2 cellular contexts compared by ENCODE assay signal in the genomic region with DNA sequence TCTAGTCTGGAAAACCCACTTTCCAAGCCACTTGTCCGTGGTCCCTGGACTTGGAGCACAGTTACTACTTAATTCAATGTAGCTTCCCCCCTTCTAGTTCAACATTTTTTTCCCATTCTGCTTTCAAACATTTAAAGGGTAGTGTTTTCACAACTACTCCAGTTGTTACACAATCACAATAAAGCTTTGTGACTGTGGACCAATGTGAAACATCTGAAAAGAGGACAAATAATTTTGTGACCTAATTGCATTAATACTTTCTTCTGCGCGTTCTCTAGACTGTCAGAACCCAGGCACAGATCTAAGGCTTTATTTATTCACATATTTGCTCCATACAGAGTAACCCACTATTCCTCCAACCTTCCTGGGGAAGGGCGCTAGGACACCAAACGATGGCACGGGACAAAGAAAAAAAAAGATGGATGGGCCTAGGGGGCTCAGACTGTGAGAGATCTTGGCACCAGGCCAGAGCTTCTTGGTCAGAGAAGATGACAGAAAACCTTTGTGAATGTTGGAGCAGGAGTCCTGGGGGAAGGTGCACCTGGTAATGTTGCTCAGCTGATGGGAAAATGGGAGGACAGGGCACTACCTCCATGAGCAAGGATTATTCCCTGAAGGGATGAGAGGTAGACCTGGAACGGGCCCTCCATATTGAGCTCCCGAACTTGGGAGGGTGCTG.
TF ChIP-seq lines count a peak whose summit lies in the region.

No MANE protein-coding gene starts in this region.

TF ChIP-seq in H1, 55 proteins besides CTCF, POLR2A, EP300 and RAD21:
- TF ChIP-seq SAP30 (IDR thresholded peaks at IDR 0.05; ENCODE audit: insufficient read depth, insufficient replicate concordance, low read length) (no peak), MAFK (IDR thresholded peaks at IDR 0.05; ENCODE audit: low read depth, low read length) (no peak), POLR2AphosphoS5 (IDR thresholded peaks at IDR 0.05; ENCODE audit: low read depth, low read length) (no peak), CHD1 (IDR thresholded peaks at IDR 0.05; ENCODE audit: low read depth, low read length) (no peak), CTBP2 (IDR thresholded peaks at IDR 0.05; ENCODE audit: borderline replicate concordance, insufficient read depth, insufficient read length, low read length) (no peak), JUND (IDR thresholded peaks at IDR 0.05; ENCODE audit: low read length) (no peak), TEAD4 (IDR thresholded peaks at IDR 0.05; ENCODE audit: low read depth, low read length) (no peak), RNF2 (IDR thresholded peaks at IDR 0.05; ENCODE audit: borderline replicate concordance, low read depth, low read length, missing control alignments, poor library complexity, severe bottlenecking) (no peak), ZNF274 (IDR thresholded peaks at IDR 0.05; ENCODE audit: borderline replicate concordance, extremely low read depth, low read length) (no peak), GTF2F1 (IDR thresholded peaks at IDR 0.05; ENCODE audit: borderline replicate concordance, low read depth, low read length) (no peak), SIX5 (IDR thresholded peaks at IDR 0.05; ENCODE audit: low read depth, low read length) (no peak), ATF3 (IDR thresholded peaks at IDR 0.05; ENCODE audit: insufficient read depth, low read depth, low read length) (no peak), NANOG (IDR thresholded peaks at IDR 0.05; ENCODE audit: insufficient read depth, low read depth, low read length, poor library complexity, severe bottlenecking) (no peak), RBBP5 (IDR thresholded peaks at IDR 0.05; ENCODE audit: borderline replicate concordance, low read depth, low read length) (no peak), KDM5A (IDR thresholded peaks at IDR 0.05; ENCODE audit: low read length) (no peak), TAF7 (optimal IDR thresholded peaks at IDR 0.05; ENCODE audit: borderline replicate concordance, low read depth, low read length) (no peak)
- TF ChIP-seq, protein P1, sequence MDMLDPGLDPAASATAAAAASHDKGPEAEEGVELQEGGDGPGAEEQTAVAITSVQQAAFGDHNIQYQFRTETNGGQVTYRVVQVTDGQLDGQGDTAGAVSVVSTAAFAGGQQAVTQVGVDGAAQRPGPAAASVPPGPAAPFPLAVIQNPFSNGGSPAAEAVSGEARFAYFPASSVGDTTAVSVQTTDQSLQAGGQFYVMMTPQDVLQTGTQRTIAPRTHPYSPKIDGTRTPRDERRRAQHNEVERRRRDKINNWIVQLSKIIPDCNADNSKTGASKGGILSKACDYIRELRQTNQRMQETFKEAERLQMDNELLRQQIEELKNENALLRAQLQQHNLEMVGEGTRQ (IDR thresholded peaks at IDR 0.05; ENCODE audit: low read length) = no peak

TF ChIP-seq in neural cell, 6 proteins besides CTCF, POLR2A, EP300 and RAD21:
- TF ChIP-seq POLR2AphosphoS5 (IDR thresholded peaks at IDR 0.05) = no peak
- TF ChIP-seq EZH2 (IDR thresholded peaks at IDR 0.05; ENCODE audit: borderline replicate concordance, insufficient read depth, low read length, poor library complexity, severe bottlenecking) = no peak
- TF ChIP-seq MXI1 (conservative IDR thresholded peaks at IDR 0.05; ENCODE audit: poor library complexity, severe bottlenecking) = no peak
